ENCODE assay signal across 1 cellular context in the genomic region with DNA sequence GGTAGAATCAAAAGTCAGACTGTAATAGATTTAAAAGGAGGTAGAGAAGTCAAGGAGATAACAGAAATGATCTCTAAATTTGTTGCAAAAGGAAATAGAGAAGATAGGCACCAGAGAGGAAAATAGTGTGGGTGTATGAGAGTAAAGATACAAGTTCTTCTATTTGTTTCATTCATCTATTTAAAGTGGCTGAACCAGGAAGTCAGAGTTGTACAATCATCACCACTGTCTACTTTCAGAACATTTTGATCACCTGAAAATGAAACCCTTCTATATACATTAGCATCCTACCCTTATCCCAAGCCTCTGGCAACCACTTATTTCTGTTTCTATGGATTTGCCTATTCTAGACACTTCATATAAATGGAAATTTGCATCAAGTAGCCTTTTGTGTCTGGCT.
TF ChIP-seq lines count a peak whose summit lies in the region.

No MANE protein-coding gene starts in this region.

TF ChIP-seq in HepG2, 621 proteins besides CTCF, POLR2A, EP300 and RAD21:
- TF ChIP-seq, protein P1, sequence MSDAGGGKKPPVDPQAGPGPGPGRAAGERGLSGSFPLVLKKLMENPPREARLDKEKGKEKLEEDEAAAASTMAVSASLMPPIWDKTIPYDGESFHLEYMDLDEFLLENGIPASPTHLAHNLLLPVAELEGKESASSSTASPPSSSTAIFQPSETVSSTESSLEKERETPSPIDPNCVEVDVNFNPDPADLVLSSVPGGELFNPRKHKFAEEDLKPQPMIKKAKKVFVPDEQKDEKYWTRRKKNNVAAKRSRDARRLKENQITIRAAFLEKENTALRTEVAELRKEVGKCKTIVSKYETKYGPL (CRISPR knock-in tag; IDR thresholded peaks at IDR 0.05): no peak
- TF ChIP-seq CEBPB (IDR thresholded peaks at IDR 0.05; ENCODE audit: borderline replicate concordance, low read depth, low read length) (no peak), ZFP90 (CRISPR knock-in tag; IDR thresholded peaks at IDR 0.05; ENCODE audit: borderline replicate concordance) (no peak), MEF2D (CRISPR knock-in tag; IDR thresholded peaks at IDR 0.05) (no peak), GFI1 (CRISPR knock-in tag; IDR thresholded peaks at IDR 0.05; ENCODE audit: borderline replicate concordance) (no peak), ZNF724P (CRISPR knock-in tag; IDR thresholded peaks at IDR 0.05; ENCODE audit: borderline replicate concordance) (no peak), NFYC (CRISPR knock-in tag; IDR thresholded peaks at IDR 0.05) (no peak), ETV6 (CRISPR knock-in tag; conservative IDR thresholded peaks at IDR 0.05) (no peak)
